8 cellular contexts compared by ENCODE assay signal in genomic region chr6:48765352-48765961, GRCh38.
DNase-seq lines count a peak whose midpoint lies in the region; ATAC-seq and TF ChIP-seq lines count a peak whose summit lies in the region.

No MANE protein-coding gene starts in this region.

- no peak overlapping the region for H3K9ac ChIP-seq in HUES6 (ENCODE audit: low read length)

- peak overlapping the region; percentile 24; the same call in 1 of the 2 replicates for H3K4me3 ChIP-seq in HUES6 (ENCODE audit: low read depth, low read length)

- TF ChIP-seq CTCF in endothelial cell (IDR thresholded peaks at IDR 0.05; ENCODE audit: unreplicated experiment) (peak; percentile 34), nephron (IDR thresholded peaks at IDR 0.05; ENCODE audit: unreplicated experiment in 3 of 3) (peak; percentile 75 to 82 (median 77))
- no peak for TF ChIP-seq CTCF in CD4-positive, alpha-beta T cell (IDR thresholded peaks at IDR 0.05)

- no peaks in the 10 kb centered on the region for H3K36me3 Mint-ChIP-seq in endothelial cell (ENCODE audit: low read depth, unreplicated experiment)
- no peaks in the 10 kb centered on the region for H3K36me3 Mint-ChIP-seq in nephron (ENCODE audit: low read depth)
- no peaks in the 10 kb centered on the region for H3K36me3 Mint-ChIP-seq in CD4-positive, alpha-beta T cell (ENCODE audit: low read depth)

- H3K4me1 Mint-ChIP-seq in endothelial cell (ENCODE audit: unreplicated experiment): no peaks in the 10 kb centered on the region
- peaks cover 17% of the 10 kb centered on the region for H3K4me1 Mint-ChIP-seq in nephron
- no peaks in the 10 kb centered on the region for H3K4me1 Mint-ChIP-seq in CD4-positive, alpha-beta T cell (ENCODE audit: low read depth)

- H3K36me3 ChIP-seq in HUES6 (ENCODE audit: control insufficient read depth, insufficient read depth, low read length): no peaks in the 10 kb centered on the region

- POLR2A ChIA-PET in CD4-positive, alpha-beta T cell (lab: Charles Lee): no interaction called here

- ATAC-seq in GM21529 (IDR thresholded peaks at IDR 0.05; ENCODE audit: unreplicated experiment): no peak
- ATAC-seq in CD4-positive, alpha-beta T cell (ENCODE audit: poor library complexity): no peak
- no peak for ATAC-seq in GM21526 (IDR thresholded peaks at IDR 0.05; ENCODE audit: low FRiP score, unreplicated experiment)

- H3K9me3 Mint-ChIP-seq in endothelial cell (ENCODE audit: unreplicated experiment): no peaks in the 10 kb centered on the region
- H3K9me3 Mint-ChIP-seq in nephron: no peaks in the 10 kb centered on the region
- H3K9me3 Mint-ChIP-seq in CD4-positive, alpha-beta T cell: no peaks in the 10 kb centered on the region

- no peak overlapping the region for H3K4me3 Mint-ChIP-seq in endothelial cell (ENCODE audit: unreplicated experiment)
- peak overlapping the region in 2 of 3 experiments; percentile 31 to 47 for H3K4me3 Mint-ChIP-seq in nephron
- no peak overlapping the region for H3K4me3 Mint-ChIP-seq in CD4-positive, alpha-beta T cell

- DNase-seq in DMS153 treated with DMSO at 0.1 percent for 48 hours (lab: John Stamatoyannopoulos, UW; ENCODE audit: unreplicated experiment) (peak; percentile 32), OCI-M1 (lab: John Stamatoyannopoulos, UW) (peak; percentile 85), endothelial cell (ENCODE audit: low spot score) (peak; percentile 31)
- no peak for DNase-seq in CD4-positive, alpha-beta T cell

- no peaks in the 10 kb centered on the region for H3K9me3 ChIP-seq in HUES6 (ENCODE audit: control insufficient read depth, insufficient read depth, low read depth, low read length)
- no peaks in the 10 kb centered on the region for H3K9me3 ChIP-seq in CD4-positive, alpha-beta T cell (ENCODE audit: control insufficient read depth, low read length)

- no peak overlapping the region for H3K27ac Mint-ChIP-seq in endothelial cell (ENCODE audit: unreplicated experiment)
- H3K27ac Mint-ChIP-seq in nephron: peak overlapping the region; percentile 76 to 90 (median 84)
- no peak overlapping the region for H3K27ac Mint-ChIP-seq in CD4-positive, alpha-beta T cell

- 0 out of 2 replicates have a peak overlapping the region, but pooled peaks have one; percentile 23 for H3K27ac ChIP-seq in HUES6 (ENCODE audit: low read depth, low read length)
- H3K27ac ChIP-seq in CD4-positive, alpha-beta T cell (ENCODE audit: low read depth, low read length): no peak overlapping the region

- peaks cover 3% of the 10 kb centered on the region for H3K4me1 ChIP-seq in HUES6 (ENCODE audit: control insufficient read depth, insufficient read depth, low read length)

- no peaks in the 10 kb centered on the region for H3K27me3 ChIP-seq in HUES6 (ENCODE audit: control insufficient read depth, insufficient read depth, low read length)
- H3K27me3 ChIP-seq in CD4-positive, alpha-beta T cell (ENCODE audit: control insufficient read depth, insufficient read depth, low read length): no peaks in the 10 kb centered on the region

- H3K27me3 Mint-ChIP-seq in endothelial cell (ENCODE audit: unreplicated experiment) (no peaks in the 10 kb centered on the region), nephron (ENCODE audit: low read depth) (peaks cover 2% of the 10 kb centered on the region)
- H3K27me3 Mint-ChIP-seq in CD4-positive, alpha-beta T cell: no peaks in the 10 kb centered on the region

- CTCF ChIA-PET in CD4-positive, alpha-beta T cell (lab: Charles Lee): no interaction called here

- intact Hi-C loops in CD4-positive, alpha-beta T cell (cut with DNase I, micrococcal nuclease): no loop called here

Comparison
In these comparisons a context has a peak if more than half of its experiments do, and no peak if none do; other contexts are left out.
1. DNase-seq: peak in DMS153 treated with DMSO at 0.1 percent for 48 hours (single experiment), OCI-M1 (single experiment) and endothelial cell (single experiment); none in CD4-positive, alpha-beta T cell (0 of 10).
2. H3K27ac Mint-ChIP-seq: peak in nephron (3 of 3); none in endothelial cell (single experiment) and CD4-positive, alpha-beta T cell (single experiment).
3. H3K4me3 Mint-ChIP-seq: peak in nephron (2 of 3); none in endothelial cell (single experiment) and CD4-positive, alpha-beta T cell (single experiment).